21 cellular contexts compared by ENCODE assay signal in the genomic region with DNA sequence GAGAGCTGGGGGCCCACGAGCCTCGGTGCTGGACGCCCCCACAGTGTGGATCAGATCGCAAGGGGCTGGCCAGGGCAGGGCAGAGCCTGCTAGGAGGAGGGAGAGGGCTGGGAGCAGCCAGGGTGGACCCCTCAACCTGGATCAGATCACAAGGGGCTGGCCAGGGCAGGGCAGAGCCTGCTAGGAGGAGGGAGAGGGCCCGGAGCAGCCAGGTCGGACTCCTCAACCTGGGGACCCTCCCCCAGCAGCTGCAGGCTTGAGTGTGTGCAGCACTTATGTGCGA.
"Had no signal": no experiment of that assay in that cellular context is flagged by ENCODE, and none has a peak within 500 bp of the region (broad histone marks: within the 10 kb centered on the region; RNA-seq: fewer than 3 reads in every experiment).

No MANE protein-coding gene starts in this region.

- H3K4me3 Mint-ChIP-seq: activated CD4-positive, alpha-beta memory T cell treated with anti-CD3 and anti-CD28 coated beads, Interleukin-2, amount 10 ng/mL, durations not matched to agents 7 days and 5 days; activated CD4-positive, alpha-beta T cell treated with anti-CD3 and anti-CD28 coated beads, Interleukin-2, amount 10 ng/mL, durations not matched to agents 24 days and 14 days; activated CD8-positive, alpha-beta memory T cell treated with anti-CD3 and anti-CD28 coated beads, Interleukin-2, amount 10 ng/mL, durations not matched to agents 7 days and 5 days; activated naive CD4-positive, alpha-beta T cell treated with anti-CD3 and anti-CD28 coated beads, Interleukin-2, amount 10 ng/mL, durations not matched to agents 7 days and 5 days; naive thymus-derived CD4-positive, alpha-beta T cell had no signal

- H3K27ac ChIP-seq: left lung, prostate gland, right atrium auricular region, upper lobe of left lung had no signal

- H3K4me1 Mint-ChIP-seq: activated CD4-positive, alpha-beta memory T cell treated with anti-CD3 and anti-CD28 coated beads, Interleukin-2, amount 10 ng/mL, durations not matched to agents 7 days and 5 days; activated CD4-positive, alpha-beta T cell treated with anti-CD3 and anti-CD28 coated beads, Interleukin-2, amount 10 ng/mL, durations not matched to agents 24 days and 14 days; activated CD8-positive, alpha-beta memory T cell treated with anti-CD3 and anti-CD28 coated beads, Interleukin-2, amount 10 ng/mL, durations not matched to agents 7 days and 5 days; activated naive CD4-positive, alpha-beta T cell treated with anti-CD3 and anti-CD28 coated beads, Interleukin-2, amount 10 ng/mL, durations not matched to agents 7 days and 5 days had no signal

- H3K27me3 ChIP-seq: left lung, right atrium auricular region, upper lobe of left lung had no signal

- H3K9me3 ChIP-seq: prostate gland had no signal

- DNase-seq: activated CD4-positive, alpha-beta memory T cell treated with anti-CD3 and anti-CD28 coated beads, Interleukin-2, amount 10 ng/mL, durations not matched to agents 7 days and 5 days; activated CD4-positive, alpha-beta T cell treated with anti-CD3 and anti-CD28 coated beads, Interleukin-2, amount 10 ng/mL, durations not matched to agents 24 days and 14 days; activated CD8-positive, alpha-beta memory T cell treated with anti-CD3 and anti-CD28 coated beads, Interleukin-2, amount 10 ng/mL, durations not matched to agents 7 days and 5 days; activated effector memory CD4-positive, alpha-beta T cell treated with anti-CD3 and anti-CD28 coated beads, Interleukin-2, amount 50 U/mL, for 16 hours; activated naive CD4-positive, alpha-beta T cell treated with anti-CD3 and anti-CD28 coated beads, Interleukin-2, amount 10 ng/mL, durations not matched to agents 7 days and 5 days; activated T-cell treated with anti-CD3 and anti-CD28 coated beads for 4 hours; amygdala; cortex of kidney; foreskin fibroblast; kidney; left lung; naive thymus-derived CD4-positive, alpha-beta T cell; stimulated activated CD4-positive, alpha-beta T cell treated with anti-CD3 and anti-CD28 coated beads, Interleukin-12 subunit alpha, Interleukin-12 subunit beta, amount 100 ng/mL, for 4 hours; stimulated activated CD4-positive, alpha-beta T cell treated with anti-CD3 and anti-CD28 coated beads, Interleukin-4, amount 100 ng/mL, for 4 hours; stimulated activated naive CD8-positive, alpha-beta T cell treated with anti-CD3 and anti-CD28 coated beads, Interleukin-15, Interleukin-2, amounts not matched to agents 100 U/mL and 50 U/mL, for 24 hours had no signal

- H3K27me3 Mint-ChIP-seq: activated CD4-positive, alpha-beta memory T cell treated with anti-CD3 and anti-CD28 coated beads, Interleukin-2, amount 10 ng/mL, durations not matched to agents 7 days and 5 days; activated CD4-positive, alpha-beta T cell treated with anti-CD3 and anti-CD28 coated beads, Interleukin-2, amount 10 ng/mL, durations not matched to agents 24 days and 14 days; activated CD8-positive, alpha-beta memory T cell treated with anti-CD3 and anti-CD28 coated beads, Interleukin-2, amount 10 ng/mL, durations not matched to agents 7 days and 5 days; activated naive CD4-positive, alpha-beta T cell treated with anti-CD3 and anti-CD28 coated beads, Interleukin-2, amount 10 ng/mL, durations not matched to agents 7 days and 5 days; naive thymus-derived CD4-positive, alpha-beta T cell had no signal

- H3K36me3 ChIP-seq: prostate gland had no signal

- FAIRE-seq: endometrium, kidney had no signal

- H3K27ac Mint-ChIP-seq: activated CD4-positive, alpha-beta memory T cell treated with anti-CD3 and anti-CD28 coated beads, Interleukin-2, amount 10 ng/mL, durations not matched to agents 7 days and 5 days; activated CD4-positive, alpha-beta T cell treated with anti-CD3 and anti-CD28 coated beads, Interleukin-2, amount 10 ng/mL, durations not matched to agents 24 days and 14 days; activated CD8-positive, alpha-beta memory T cell treated with anti-CD3 and anti-CD28 coated beads, Interleukin-2, amount 10 ng/mL, durations not matched to agents 7 days and 5 days; activated naive CD4-positive, alpha-beta T cell treated with anti-CD3 and anti-CD28 coated beads, Interleukin-2, amount 10 ng/mL, durations not matched to agents 7 days and 5 days; naive thymus-derived CD4-positive, alpha-beta T cell had no signal

- H3K4me3 ChIP-seq: left lung, lung, prostate gland, right atrium auricular region, upper lobe of left lung had no signal

- ATAC-seq: activated CD4-positive, CD25-positive, alpha-beta regulatory T cell treated with anti-CD3 and anti-CD28 coated beads, Interleukin-2, amount 50 U/mL, for 24 hours; activated CD8-positive, alpha-beta memory T cell treated with anti-CD3 and anti-CD28 coated beads, Interleukin-2, amount 10 ng/mL, durations not matched to agents 7 days and 5 days; left lung; naive thymus-derived CD4-positive, alpha-beta T cell; stimulated activated naive CD8-positive, alpha-beta T cell treated with anti-CD3 and anti-CD28 coated beads, Interleukin-15, Interleukin-2, amounts not matched to agents 100 U/mL and 50 U/mL, for 24 hours had no signal
